In genomic region chr13:49814551-49815270, GRCh38 we compare ENCODE assay signal across 28 cellular contexts.
"Had no signal": no experiment of that assay in that cellular context is flagged by ENCODE, and none has a peak within 500 bp of the region (broad histone marks: within the 10 kb centered on the region; RNA-seq: fewer than 3 reads in every experiment).

No MANE protein-coding gene starts in this region.

- DNase-seq: activated CD4-positive, alpha-beta T cell treated with anti-CD3 and anti-CD28 coated beads, Interleukin-2, amount 10 ng/mL, durations not matched to agents 7 days and 5 days; activated CD4-positive, CD25-positive, alpha-beta regulatory T cell treated with anti-CD3 and anti-CD28 coated beads, Interleukin-2, amount 50 U/mL, for 72 hours; activated CD8-positive, alpha-beta T cell treated with anti-CD3 and anti-CD28 coated beads, Interleukin-2, amount 10 ng/mL, durations not matched to agents 7 days and 5 days; activated gamma-delta T cell; activated naive CD4-positive, alpha-beta T cell treated with anti-CD3 and anti-CD28 coated beads, Interleukin-2, amount 50 U/mL, for 16 hours; activated naive CD8-positive, alpha-beta T cell treated with anti-CD3 and anti-CD28 coated beads, Interleukin-2, amount 50 U/mL, for 24 hours; anterior cingulate cortex; body of pancreas; caudate nucleus; effector CD4-positive, alpha-beta T cell; foreskin melanocyte; glutamatergic neuron; hippocampal formation; left cardiac atrium; ovary; small intestine; stimulated activated CD4-positive, alpha-beta T cell treated with anti-CD3 and anti-CD28 coated beads, Interleukin-15, amount 100 ng/mL, for 24 hours; stomach; T-cell; transverse colon; WERI-Rb-1 had no signal

- H3K27me3 ChIP-seq: body of pancreas, neutrophil, ovary, transverse colon had no signal

- ATAC-seq: activated CD8-positive, alpha-beta T cell treated with anti-CD3 and anti-CD28 coated beads, Interleukin-2, amount 10 ng/mL, durations not matched to agents 7 days and 5 days; activated naive CD8-positive, alpha-beta T cell treated with anti-CD3 and anti-CD28 coated beads, Interleukin-2, amount 50 U/mL, for 24 hours; body of pancreas; left cardiac atrium; stimulated activated memory B cell treated with anti-CD40 and anti-IgM and Interleukin-4, amounts not matched to agents 10 μg/mL and 1 μg/mL and 100 μg/mL, for 72 hours; T-cell had no signal

- H3K4me3 Mint-ChIP-seq: activated CD4-positive, alpha-beta T cell treated with anti-CD3 and anti-CD28 coated beads, Interleukin-2, amount 10 ng/mL, durations not matched to agents 7 days and 5 days; activated CD8-positive, alpha-beta T cell treated with anti-CD3 and anti-CD28 coated beads, Interleukin-2, amount 10 ng/mL, durations not matched to agents 7 days and 5 days; activated naive CD8-positive, alpha-beta T cell treated with anti-CD3 and anti-CD28 coated beads, Interleukin-2, amount 50 U/mL, for 24 hours; activated T-helper 1 cell treated with anti-CD3 and anti-CD28 coated beads, Interleukin-12 subunit alpha, Interleukin-12 subunit beta, Interleukin-2, Interleukin-4 antibody, amounts not matched to agents 30 ng/mL and 10 ng/mL and 1 ng/mL, durations not matched to agents 14 hours and 24 hours and 36 hours; dendritic cell treated with granulocyte-macrophage colony-stimulating factor and Interleukin-4, amounts not matched to agents 40 ng/mL and 50 ng/mL, for 4 days; nephron; stimulated activated memory B cell treated with anti-CD40 and anti-IgM and Interleukin-4, amounts not matched to agents 10 μg/mL and 1 μg/mL and 100 μg/mL, for 72 hours; T-cell; T-helper 2 cell treated with Interferon-gamma antibody and Interleukin-4, amounts not matched to agents 5 μg/mL and 100 μg/mL, for 36 hours had no signal

- H3K4me1 ChIP-seq: prostate gland, transverse colon had no signal

- H3K9me3 ChIP-seq: body of pancreas, neutrophil, ovary, prostate gland, stomach, transverse colon had no signal

- H3K4me1 Mint-ChIP-seq: activated CD4-positive, alpha-beta T cell treated with anti-CD3 and anti-CD28 coated beads, Interleukin-2, amount 10 ng/mL, durations not matched to agents 7 days and 5 days; activated naive CD8-positive, alpha-beta T cell treated with anti-CD3 and anti-CD28 coated beads, Interleukin-2, amount 50 U/mL, for 24 hours; stimulated activated memory B cell treated with anti-CD40 and anti-IgM and Interleukin-4, amounts not matched to agents 10 μg/mL and 1 μg/mL and 100 μg/mL, for 72 hours; T-cell had no signal

- H3K36me3 Mint-ChIP-seq: stimulated activated memory B cell treated with anti-CD40 and anti-IgM and Interleukin-4, amounts not matched to agents 10 μg/mL and 1 μg/mL and 100 μg/mL, for 72 hours; T-cell had no signal

- H3K9me3 Mint-ChIP-seq: activated CD4-positive, alpha-beta T cell treated with anti-CD3 and anti-CD28 coated beads, Interleukin-2, amount 10 ng/mL, durations not matched to agents 7 days and 5 days; activated naive CD8-positive, alpha-beta T cell treated with anti-CD3 and anti-CD28 coated beads, Interleukin-2, amount 50 U/mL, for 24 hours; activated T-helper 1 cell treated with anti-CD3 and anti-CD28 coated beads, Interleukin-12 subunit alpha, Interleukin-12 subunit beta, Interleukin-2, Interleukin-4 antibody, amounts not matched to agents 30 ng/mL and 10 ng/mL and 1 ng/mL, durations not matched to agents 14 hours and 24 hours and 36 hours; dendritic cell treated with granulocyte-macrophage colony-stimulating factor and Interleukin-4, amounts not matched to agents 40 ng/mL and 50 ng/mL, for 4 days; nephron; stimulated activated memory B cell treated with anti-CD40 and anti-IgM and Interleukin-4, amounts not matched to agents 10 μg/mL and 1 μg/mL and 100 μg/mL, for 72 hours; T-cell; T-helper 2 cell treated with Interferon-gamma antibody and Interleukin-4, amounts not matched to agents 5 μg/mL and 100 μg/mL, for 36 hours had no signal

- H3K4me3 ChIP-seq: body of pancreas, ovary, prostate gland, stomach, transverse colon had no signal

- H3K36me3 ChIP-seq: neutrophil, ovary, prostate gland, stomach, transverse colon, WERI-Rb-1 had no signal

- H3K27ac ChIP-seq: body of pancreas, neutrophil, ovary, prostate gland, stomach, transverse colon, WERI-Rb-1 had no signal

- H3K27ac Mint-ChIP-seq: activated CD4-positive, alpha-beta T cell treated with anti-CD3 and anti-CD28 coated beads, Interleukin-2, amount 10 ng/mL, durations not matched to agents 7 days and 5 days; activated CD8-positive, alpha-beta T cell treated with anti-CD3 and anti-CD28 coated beads, Interleukin-2, amount 10 ng/mL, durations not matched to agents 7 days and 5 days; activated naive CD8-positive, alpha-beta T cell treated with anti-CD3 and anti-CD28 coated beads, Interleukin-2, amount 50 U/mL, for 24 hours; activated T-helper 1 cell treated with anti-CD3 and anti-CD28 coated beads, Interleukin-12 subunit alpha, Interleukin-12 subunit beta, Interleukin-2, Interleukin-4 antibody, amounts not matched to agents 30 ng/mL and 10 ng/mL and 1 ng/mL, durations not matched to agents 14 hours and 24 hours and 36 hours; dendritic cell treated with granulocyte-macrophage colony-stimulating factor and Interleukin-4, amounts not matched to agents 40 ng/mL and 50 ng/mL, for 4 days; nephron; stimulated activated memory B cell treated with anti-CD40 and anti-IgM and Interleukin-4, amounts not matched to agents 10 μg/mL and 1 μg/mL and 100 μg/mL, for 72 hours; T-cell; T-helper 2 cell treated with Interferon-gamma antibody and Interleukin-4, amounts not matched to agents 5 μg/mL and 100 μg/mL, for 36 hours had no signal
